In genomic region chrX:130165703-130166502, GRCh38 we compare ENCODE assay signal across 8 cellular contexts. TPM values are rescaled to one million over a fixed set of nuclear protein-coding genes. Genes with fewer than 3 reads are reported as not detected.
DNase-seq lines count a peak whose midpoint lies in the region; ATAC-seq and TF ChIP-seq lines count a peak whose summit lies in the region.

Gene AIFM1, minus strand, starts transcription at chrX:130165841. Its CDS starts 185 bp downstream, at chrX:130165656.

- peak within 1 kb of the TSS; percentile 92 for H3K4me3 ChIP-seq in ACC112 (ENCODE audit: low read depth, low read length)
- H3K4me3 ChIP-seq in WERI-Rb-1 (ENCODE audit: low read depth, low read length) = peak within 1 kb of the TSS; percentile 79
- peak within 1 kb of the TSS; percentile 71 to 74 (median 73) for H3K4me3 ChIP-seq in mammary epithelial cell (replicated peaks in 1 of 3; ENCODE audit: insufficient read depth in 1 of 3, low read depth in 2 of 3, low read length in 3 of 3)
- peak within 1 kb of the TSS; percentile 74 for H3K4me3 ChIP-seq in iPS-20b (ENCODE audit: low read length)
- peak within 1 kb of the TSS; percentile 41 to 65 (median 58) for H3K4me3 ChIP-seq in skin epidermis

- H4K20me1 ChIP-seq in mammary epithelial cell (ENCODE audit: insufficient read depth, low read length) = no peaks in the 10 kb centered on the region

- H3K36me3 ChIP-seq in ACC112 (ENCODE audit: insufficient read depth, low read length) (no peaks in the 10 kb centered on the region), WERI-Rb-1 (no peaks in the 10 kb centered on the region; the same call in 1 of the 2 replicates), mammary epithelial cell (ENCODE audit: insufficient read depth, low read length) (no peaks in the 10 kb centered on the region), iPS-20b (ENCODE audit: insufficient read depth, low read depth, low read length) (no peaks in the 10 kb centered on the region)

- peak within 1 kb of the TSS; percentile 79 for H3K4me2 ChIP-seq in mammary epithelial cell (ENCODE audit: insufficient read depth, low read depth, low read length)

- H3K27me3 ChIP-seq in ACC112 (ENCODE audit: insufficient read depth, low read length) (no peaks in the 10 kb centered on the region), WERI-Rb-1 (ENCODE audit: insufficient read depth, low read depth, severe bottlenecking) (peaks cover 3% of the 10 kb centered on the region), mammary epithelial cell (ENCODE audit: insufficient read depth, low read length) (no peaks in the 10 kb centered on the region), iPS-20b (ENCODE audit: insufficient read depth, low read length) (no peaks in the 10 kb centered on the region; the same call in 1 of the 2 replicates)

- H3K79me2 ChIP-seq in ACC112 (ENCODE audit: control insufficient read depth, insufficient read depth, low read length, unreplicated experiment) (peaks cover 23% of the 10 kb centered on the region), mammary epithelial cell (ENCODE audit: insufficient read depth, low read length) (peaks cover 34% of the 10 kb centered on the region)

- H3K9ac ChIP-seq in mammary epithelial cell (ENCODE audit: insufficient read depth, low read length) (peak within 1 kb of the TSS; percentile 68), iPS-20b (ENCODE audit: low read depth, low read length) (peak within 1 kb of the TSS; percentile 77)

- H3K9me3 ChIP-seq in WERI-Rb-1 (ENCODE audit: severe bottlenecking) = peaks cover 3% of the 10 kb centered on the region
- H3K9me3 ChIP-seq in mammary epithelial cell (replicated peaks; ENCODE audit: insufficient read depth, low read length) = no peaks in the 10 kb centered on the region
- no peaks in the 10 kb centered on the region for H3K9me3 ChIP-seq in iPS-20b (ENCODE audit: insufficient read depth, low read depth, low read length)

- dilution Hi-C loops in mammary epithelial cell (cut with HindIII; ENCODE audit: low sequenced_read_pairs) = no loop called here

- peaks cover 12% of the 10 kb centered on the region for H3K4me1 ChIP-seq in ACC112 (ENCODE audit: control insufficient read depth, insufficient read depth, low read length, unreplicated experiment)
- peaks cover under 1% of the 10 kb centered on the region for H3K4me1 ChIP-seq in mammary epithelial cell (ENCODE audit: insufficient read depth, low read length)
- H3K4me1 ChIP-seq in iPS-20b (ENCODE audit: insufficient read depth, low read length) = peaks cover 3% of the 10 kb centered on the region; the same call in 1 of the 2 replicates

- H3K27ac ChIP-seq in ACC112 (ENCODE audit: low read depth, low read length) (peak within 1 kb of the TSS; percentile 82), WERI-Rb-1 (peak within 1 kb of the TSS; percentile 93), mammary epithelial cell (ENCODE audit: insufficient read depth, low read depth, low read length) (peak within 1 kb of the TSS; percentile 66), iPS-20b (ENCODE audit: low read length) (no peak within 1 kb of the TSS), skin epidermis (peak within 1 kb of the TSS; percentile 13 to 91 (median 79))

- no peak for TF ChIP-seq CTCF in WERI-Rb-1 (IDR thresholded peaks at IDR 0.05; ENCODE audit: low read depth, low read length)
- TF ChIP-seq CTCF in mammary epithelial cell (conservative IDR thresholded peaks at IDR 0.05 in 1 of 2, IDR thresholded peaks at IDR 0.05 in 1 of 2; ENCODE audit: extremely low read depth in 1 of 2, insufficient read depth in 1 of 2, low read depth in 1 of 2, low read length in 2 of 2) = no peak

- BruUV-seq in mammary epithelial cell (replicated peaks; lab: Mats Ljungman, UMichigan) = no TSS peak

- peak; percentile 91 for ATAC-seq in GM18873 (IDR thresholded peaks at IDR 0.05; ENCODE audit: low FRiP score, unreplicated experiment)
- ATAC-seq in HG03139 (IDR thresholded peaks at IDR 0.05; ENCODE audit: unreplicated experiment) = peak; percentile 88

- 42% methylated on average over 34 of the region's 50 CpGs for WGBS in mammary epithelial cell (ENCODE audit: low coverage, missing lambda C conversion rate)

- H2AFZ ChIP-seq in ACC112 (ENCODE audit: low read length, unreplicated experiment) = peak within 1 kb of the TSS; percentile 86
- H2AFZ ChIP-seq in mammary epithelial cell (ENCODE audit: low read depth, low read length) = peak within 1 kb of the TSS; percentile 92

- in situ Hi-C loops in mammary epithelial cell (cut with MboI; ENCODE audit: low sequenced_read_pairs in 2 of 2) = no loop called here

- CTCF ChIA-PET in mammary epithelial cell (lab: Charles Lee; ENCODE audit: low non-redundant PET) = interaction anchor here (0.6 kb wide), 1 partner anchor 105 kb away, joined by 4 read pairs; no protein-coding TSS in a partner anchor

- DNase-seq in NCI-H2227 (lab: John Stamatoyannopoulos, UW; ENCODE audit: unreplicated experiment) = peak; percentile 98
- DNase-seq in WERI-Rb-1 = peak; percentile 95
- DNase-seq in mammary epithelial cell = peak; percentile 94

- intact Hi-C loops in mammary epithelial cell (cut with micrococcal nuclease) = loop anchor here (1.0 to 2.0 kb wide), 2 partner anchors 45 to 55 kb away; partner anchors contain the start of gene ELF4

RNA-seq across cellular contexts. Expression of gene AIFM1, which starts in this region (rescaled TPM):
- total RNA-seq in mammary epithelial cell = 10 to 100 TPM; 10.2 to 35.7 TPM
- polyA plus RNA-seq in mammary epithelial cell = 41.2 TPM
- polyA minus RNA-seq in mammary epithelial cell = 17.4 TPM
